ENCODE assay signal across 9 cellular contexts in genomic region chr9:129611302-129611800, GRCh38. TPM values are rescaled to one million over a fixed set of nuclear protein-coding genes. Genes with fewer than 3 reads are reported as not detected.
DNase-seq lines count a peak whose midpoint lies in the region; ATAC-seq and TF ChIP-seq lines count a peak whose summit lies in the region.
"Had no signal": no experiment of that assay in that cellular context is flagged by ENCODE, and none has a peak within 500 bp of the region (broad histone marks: within the 10 kb centered on the region; RNA-seq: fewer than 3 reads in every experiment).

No MANE protein-coding gene starts in this region.

- no peaks in the 10 kb centered on the region for H3K36me3 Mint-ChIP-seq in activated naive CD8-positive, alpha-beta T cell treated with anti-CD3 and anti-CD28 coated beads, Interleukin-2, amount 10 ng/mL, durations not matched to agents 7 days and 5 days
- no peaks in the 10 kb centered on the region for H3K36me3 Mint-ChIP-seq in activated naive CD8-positive, alpha-beta T cell treated with anti-CD3 and anti-CD28 coated beads for 36 hours
- no peaks in the 10 kb centered on the region for H3K36me3 Mint-ChIP-seq in activated T-helper 2 cell treated with anti-CD3 and anti-CD28 coated beads, Interferon-gamma antibody, Interleukin-2, Interleukin-4, amounts not matched to agents 10 μg/mL and 5 μg/mL and 100 μg/mL, durations not matched to agents 14 hours and 24 hours and 36 hours (ENCODE audit: low read depth)

- H3K4me3 Mint-ChIP-seq in activated naive CD8-positive, alpha-beta T cell treated with anti-CD3 and anti-CD28 coated beads, Interleukin-2, amount 10 ng/mL, durations not matched to agents 7 days and 5 days = peak overlapping the region; percentile 78
- no peak overlapping the region for H3K4me3 Mint-ChIP-seq in activated naive CD8-positive, alpha-beta T cell treated with anti-CD3 and anti-CD28 coated beads for 36 hours
- peak overlapping the region; percentile 80 for H3K4me3 Mint-ChIP-seq in activated T-helper 2 cell treated with anti-CD3 and anti-CD28 coated beads, Interferon-gamma antibody, Interleukin-2, Interleukin-4, amounts not matched to agents 10 μg/mL and 5 μg/mL and 100 μg/mL, durations not matched to agents 14 hours and 24 hours and 36 hours (ENCODE audit: low read depth)

- ATAC-seq in activated naive CD8-positive, alpha-beta T cell treated with anti-CD3 and anti-CD28 coated beads, Interleukin-2, amount 10 ng/mL, durations not matched to agents 7 days and 5 days (ENCODE audit: low read depth) = no peak
- ATAC-seq in lower lobe of right lung (no peak), GM18870 (IDR thresholded peaks at IDR 0.05; ENCODE audit: unreplicated experiment) (no peak), GM19455 (IDR thresholded peaks at IDR 0.05; ENCODE audit: unreplicated experiment) (no peak)

- POLR2A ChIA-PET in activated naive CD8-positive, alpha-beta T cell treated with anti-CD3 and anti-CD28 coated beads, Interleukin-2, amount 10 ng/mL, durations not matched to agents 7 days and 5 days (lab: Charles Lee) = interaction anchor here (0.5 to 1.6 kb wide), 5 partner anchors 13 to 811 kb away, joined by 3 to 4 read pairs (median 4); partner anchors contain the start of gene NTMT1

- intact Hi-C loops in activated T-helper 2 cell treated with anti-CD3 and anti-CD28 coated beads, Interferon-gamma antibody, Interleukin-2, Interleukin-4, amounts not matched to agents 10 μg/mL and 5 μg/mL and 100 μg/mL, durations not matched to agents 14 hours and 24 hours and 36 hours (cut with micrococcal nuclease) = loop anchor here (1.0 to 2.0 kb wide), 2 partner anchors 13 to 437 kb away; no protein-coding TSS in a partner anchor
- intact Hi-C loops in lower lobe of right lung (cut with DNase I) (loop anchor here (10.0 kb wide), 1 partner anchor 477 kb away; no protein-coding TSS in a partner anchor), tibial artery (cut with DNase I; ENCODE audit: low total_unique reads) (loop anchor here (2.0 to 10.0 kb wide), 2 partner anchors 217 to 473 kb away; no protein-coding TSS in a partner anchor)

- H3K27ac Mint-ChIP-seq in activated naive CD8-positive, alpha-beta T cell treated with anti-CD3 and anti-CD28 coated beads, Interleukin-2, amount 10 ng/mL, durations not matched to agents 7 days and 5 days = peak overlapping the region; percentile 79
- H3K27ac Mint-ChIP-seq in activated naive CD8-positive, alpha-beta T cell treated with anti-CD3 and anti-CD28 coated beads for 36 hours = no peak overlapping the region
- H3K27ac Mint-ChIP-seq in activated T-helper 2 cell treated with anti-CD3 and anti-CD28 coated beads, Interferon-gamma antibody, Interleukin-2, Interleukin-4, amounts not matched to agents 10 μg/mL and 5 μg/mL and 100 μg/mL, durations not matched to agents 14 hours and 24 hours and 36 hours = no peak overlapping the region

- DNase-seq in activated naive CD8-positive, alpha-beta T cell treated with anti-CD3 and anti-CD28 coated beads, Interleukin-2, amount 10 ng/mL, durations not matched to agents 7 days and 5 days = no peak
- no peak for DNase-seq in activated naive CD8-positive, alpha-beta T cell treated with anti-CD3 and anti-CD28 coated beads for 36 hours
- no peak for DNase-seq in activated T-helper 2 cell treated with anti-CD3 and anti-CD28 coated beads, Interferon-gamma antibody, Interleukin-2, Interleukin-4, amounts not matched to agents 10 μg/mL and 5 μg/mL and 100 μg/mL, durations not matched to agents 14 hours and 24 hours and 36 hours (ENCODE audit: low spot score)
- DNase-seq in lower lobe of right lung (no peak), tibial artery (no peak), GM19238 (ENCODE audit: insufficient read length, low spot score) (no peak)

- peak overlapping the region; percentile 82 for H3K27ac ChIP-seq in lower lobe of right lung
- H3K27ac ChIP-seq in tibial artery = peak overlapping the region; percentile 94 to 95

- H3K9me3 ChIP-seq in lower lobe of right lung = no peaks in the 10 kb centered on the region
- no peaks in the 10 kb centered on the region for H3K9me3 ChIP-seq in tibial artery

- peaks cover 3% of the 10 kb centered on the region for H3K27me3 Mint-ChIP-seq in activated naive CD8-positive, alpha-beta T cell treated with anti-CD3 and anti-CD28 coated beads, Interleukin-2, amount 10 ng/mL, durations not matched to agents 7 days and 5 days
- H3K27me3 Mint-ChIP-seq in activated naive CD8-positive, alpha-beta T cell treated with anti-CD3 and anti-CD28 coated beads for 36 hours = no peaks in the 10 kb centered on the region
- H3K27me3 Mint-ChIP-seq in activated T-helper 2 cell treated with anti-CD3 and anti-CD28 coated beads, Interferon-gamma antibody, Interleukin-2, Interleukin-4, amounts not matched to agents 10 μg/mL and 5 μg/mL and 100 μg/mL, durations not matched to agents 14 hours and 24 hours and 36 hours (ENCODE audit: low read depth) = no peaks in the 10 kb centered on the region

- no peak for TF ChIP-seq CTCF in lower lobe of right lung (IDR thresholded peaks at IDR 0.05)
- peak in 1 of 2 experiments; percentile 58 for TF ChIP-seq CTCF in tibial artery (IDR thresholded peaks at IDR 0.05)

- H3K4me3 ChIP-seq in lower lobe of right lung (peak overlapping the region; percentile 62), tibial artery (peak overlapping the region; percentile 66 to 89)

- H3K4me1 Mint-ChIP-seq in activated naive CD8-positive, alpha-beta T cell treated with anti-CD3 and anti-CD28 coated beads, Interleukin-2, amount 10 ng/mL, durations not matched to agents 7 days and 5 days = peaks cover 20% of the 10 kb centered on the region
- H3K4me1 Mint-ChIP-seq in activated naive CD8-positive, alpha-beta T cell treated with anti-CD3 and anti-CD28 coated beads for 36 hours = peaks cover 16% of the 10 kb centered on the region
- peaks cover 23% of the 10 kb centered on the region for H3K4me1 Mint-ChIP-seq in activated T-helper 2 cell treated with anti-CD3 and anti-CD28 coated beads, Interferon-gamma antibody, Interleukin-2, Interleukin-4, amounts not matched to agents 10 μg/mL and 5 μg/mL and 100 μg/mL, durations not matched to agents 14 hours and 24 hours and 36 hours (ENCODE audit: low read depth)

- H3K36me3 ChIP-seq in lower lobe of right lung (no peaks in the 10 kb centered on the region), tibial artery (no peaks in the 10 kb centered on the region)

- peaks cover 35% of the 10 kb centered on the region for H3K4me1 ChIP-seq in lower lobe of right lung
- peaks cover 0 to 52% (median 44%) of the 10 kb centered on the region in 4 donors for H3K4me1 ChIP-seq in tibial artery

- H3K9me3 Mint-ChIP-seq in activated naive CD8-positive, alpha-beta T cell treated with anti-CD3 and anti-CD28 coated beads, Interleukin-2, amount 10 ng/mL, durations not matched to agents 7 days and 5 days = no peaks in the 10 kb centered on the region
- no peaks in the 10 kb centered on the region for H3K9me3 Mint-ChIP-seq in activated naive CD8-positive, alpha-beta T cell treated with anti-CD3 and anti-CD28 coated beads for 36 hours
- no peaks in the 10 kb centered on the region for H3K9me3 Mint-ChIP-seq in activated T-helper 2 cell treated with anti-CD3 and anti-CD28 coated beads, Interferon-gamma antibody, Interleukin-2, Interleukin-4, amounts not matched to agents 10 μg/mL and 5 μg/mL and 100 μg/mL, durations not matched to agents 14 hours and 24 hours and 36 hours

- H3K27me3 ChIP-seq in lower lobe of right lung (ENCODE audit: low read depth) (peaks cover 8% of the 10 kb centered on the region), tibial artery (no peaks in the 10 kb centered on the region)

RNA-seq across cellular contexts. Expression of gene C9orf50, which starts 9.6 kb away (rescaled TPM):
- total RNA-seq in activated naive CD8-positive, alpha-beta T cell treated with anti-CD3 and anti-CD28 coated beads, Interleukin-2, amount 10 ng/mL, durations not matched to agents 7 days and 5 days = not detected
- total RNA-seq in activated naive CD8-positive, alpha-beta T cell treated with anti-CD3 and anti-CD28 coated beads for 36 hours = not detected
- total RNA-seq in activated T-helper 2 cell treated with anti-CD3 and anti-CD28 coated beads, Interferon-gamma antibody, Interleukin-2, Interleukin-4, amounts not matched to agents 10 μg/mL and 5 μg/mL and 100 μg/mL, durations not matched to agents 14 hours and 24 hours and 36 hours = not detected in 2 replicates
- not detected for total RNA-seq in lower lobe of right lung
- total RNA-seq: subcutaneous adipose tissue had no signal

RNA-seq across cellular contexts. Expression of gene NTMT1, which starts 14.6 kb away (rescaled TPM):
- 10 to 100 TPM; 30.1 to 34.9 TPM for total RNA-seq in activated naive CD8-positive, alpha-beta T cell treated with anti-CD3 and anti-CD28 coated beads, Interleukin-2, amount 10 ng/mL, durations not matched to agents 7 days and 5 days
- total RNA-seq in activated naive CD8-positive, alpha-beta T cell treated with anti-CD3 and anti-CD28 coated beads for 36 hours = 10 to 100 TPM; 78.8 to 79.4 TPM
- 58.4 and 61.5 TPM in 2 replicates for total RNA-seq in activated T-helper 2 cell treated with anti-CD3 and anti-CD28 coated beads, Interferon-gamma antibody, Interleukin-2, Interleukin-4, amounts not matched to agents 10 μg/mL and 5 μg/mL and 100 μg/mL, durations not matched to agents 14 hours and 24 hours and 36 hours
- 25.1 TPM for total RNA-seq in lower lobe of right lung

RNA-seq across cellular contexts. Expression of gene ASB6, which starts 30.6 kb away (rescaled TPM):
- total RNA-seq in activated naive CD8-positive, alpha-beta T cell treated with anti-CD3 and anti-CD28 coated beads, Interleukin-2, amount 10 ng/mL, durations not matched to agents 7 days and 5 days = 10 to 100 TPM; 27.8 to 29.0 TPM
- 10 to 100 TPM; 24.9 to 25.1 TPM for total RNA-seq in activated naive CD8-positive, alpha-beta T cell treated with anti-CD3 and anti-CD28 coated beads for 36 hours
- 21.4 and 22.1 TPM in 2 replicates for total RNA-seq in activated T-helper 2 cell treated with anti-CD3 and anti-CD28 coated beads, Interferon-gamma antibody, Interleukin-2, Interleukin-4, amounts not matched to agents 10 μg/mL and 5 μg/mL and 100 μg/mL, durations not matched to agents 14 hours and 24 hours and 36 hours
- total RNA-seq in lower lobe of right lung = 14.6 TPM

RNA-seq across cellular contexts. Expression of gene PRRX2, which starts 54.1 kb away (rescaled TPM):
- not detected for total RNA-seq in activated naive CD8-positive, alpha-beta T cell treated with anti-CD3 and anti-CD28 coated beads, Interleukin-2, amount 10 ng/mL, durations not matched to agents 7 days and 5 days
- total RNA-seq in activated naive CD8-positive, alpha-beta T cell treated with anti-CD3 and anti-CD28 coated beads for 36 hours = under 1 TPM; 0.66 to 0.76 TPM
- 5.0 and 5.1 TPM in 2 replicates for total RNA-seq in activated T-helper 2 cell treated with anti-CD3 and anti-CD28 coated beads, Interferon-gamma antibody, Interleukin-2, Interleukin-4, amounts not matched to agents 10 μg/mL and 5 μg/mL and 100 μg/mL, durations not matched to agents 14 hours and 24 hours and 36 hours
- total RNA-seq in lower lobe of right lung = 2.5 TPM
